In genomic region chr20:35055445-35056276, GRCh38 we compare ENCODE assay signal across 10 cellular contexts. TPM values are rescaled to one million over a fixed set of nuclear protein-coding genes. Genes with fewer than 3 reads are reported as not detected.
A peak's percentile ranks its signal among the peaks of the same experiment; 100 is the strongest.
DNase-seq lines count a peak whose midpoint lies in the region; ATAC-seq and TF ChIP-seq lines count a peak whose summit lies in the region.
"Had no signal": no experiment of that assay in that cellular context is flagged by ENCODE, and none has a peak within 500 bp of the region (broad histone marks: within the 10 kb centered on the region; RNA-seq: fewer than 3 reads in every experiment).

No MANE protein-coding gene starts in this region.

- DNase-seq in AG10803 (ENCODE audit: low read depth) (peak; percentile 46), GM12864 (ENCODE audit: low read depth) (no peak), SK-N-DZ (ENCODE audit: low spot score) (peak; percentile 52), dorsolateral prefrontal cortex (no peak), left lobe of liver (ENCODE audit: low spot score) (no peak), nucleus accumbens (lab: John Stamatoyannopoulos, UW) (no peak), middle frontal gyrus (ENCODE audit: extremely low spot score, low spot score) (no peak), hippocampal formation (lab: John Stamatoyannopoulos, UW) (no peak)
- DNase-seq: ovary had no signal

- intact Hi-C loops in dorsolateral prefrontal cortex (cut with DNase I): no loop called here

- H3K4me3 ChIP-seq in AG10803 (ENCODE audit: low read length): no peak overlapping the region
- peak overlapping the region; percentile 18; the same call in 1 of the 2 replicates for H3K4me3 ChIP-seq in GM12864 (ENCODE audit: low read depth, low read length)
- no peak overlapping the region for H3K4me3 ChIP-seq in dorsolateral prefrontal cortex
- H3K4me3 ChIP-seq: gastroesophageal sphincter, ovary had no signal

- no peak for ATAC-seq in left lobe of liver
- ATAC-seq: gastroesophageal sphincter had no signal

- TF ChIP-seq CTCF in AG10803 (conservative IDR thresholded peaks at IDR 0.05; ENCODE audit: low read length): no peak
- no peak for TF ChIP-seq CTCF in GM12864 (IDR thresholded peaks at IDR 0.05; ENCODE audit: low read depth, low read length, missing control alignments)
- no peak for TF ChIP-seq CTCF in dorsolateral prefrontal cortex (IDR thresholded peaks at IDR 0.05 in 54 of 56, conservative IDR thresholded peaks at IDR 0.05 in 2 of 56; ENCODE audit: low read depth in 1 of 56, partially characterized antibody in 56 of 56)

- H3K27ac ChIP-seq in dorsolateral prefrontal cortex: peak overlapping the region in 47 of 59 donors; percentile 3 to 100 (median 46)
- H3K27ac ChIP-seq: gastroesophageal sphincter, ovary had no signal

- H3K27me3 ChIP-seq in dorsolateral prefrontal cortex: no peaks in the 10 kb centered on the region
- H3K27me3 ChIP-seq: gastroesophageal sphincter, ovary had no signal

RNA-seq across cellular contexts. Expression of gene TRPC4AP, which starts 36.9 kb away (rescaled TPM):
- 76.9 and 82.4 TPM in 2 replicates for polyA plus RNA-seq in SK-N-DZ (2014; cell fraction: cytosol; rRNA removed)
- polyA plus RNA-seq in SK-N-DZ (2014; cell fraction: nucleus; rRNA removed): 147 and 165 TPM in 2 replicates
- total RNA-seq in dorsolateral prefrontal cortex (10 to 100 TPM; 43.4 to 98.1 (median 66.6) TPM), left lobe of liver (27.6 TPM)

Comparison
In these comparisons a context has a peak if more than half of its experiments do, and no peak if none do; other contexts are left out.
1. DNase-seq: peak in AG10803 (single experiment) and SK-N-DZ (single experiment); none in GM12864 (single experiment), dorsolateral prefrontal cortex (0 of 10), left lobe of liver (single experiment), nucleus accumbens (0 of 56), middle frontal gyrus (single experiment) and hippocampal formation (0 of 2).